ENCODE assay signal across 9 cellular contexts in genomic region chr10:13346280-13346819, GRCh38. TPM values are rescaled to one million over a fixed set of nuclear protein-coding genes. Genes with fewer than 3 reads are reported as not detected.
DNase-seq lines count a peak whose midpoint lies in the region; ATAC-seq and TF ChIP-seq lines count a peak whose summit lies in the region.
"Had no signal": no experiment of that assay in that cellular context is flagged by ENCODE, and none has a peak within 500 bp of the region (broad histone marks: within the 10 kb centered on the region; RNA-seq: fewer than 3 reads in every experiment).

No MANE protein-coding gene starts in this region.

- 10% methylated on average over 17 of the region's 17 CpGs for WGBS in right cardiac atrium

- H3K9me3 ChIP-seq in right cardiac atrium (ENCODE audit: control insufficient read depth, low read length) (no peaks in the 10 kb centered on the region), gastrocnemius medialis (no peaks in the 10 kb centered on the region)
- H3K9me3 ChIP-seq: neutrophil had no signal

- no peaks in the 10 kb centered on the region for H3K36me3 ChIP-seq in gastrocnemius medialis
- H3K36me3 ChIP-seq: neutrophil had no signal

- H3K9me3 Mint-ChIP-seq in activated naive CD4-positive, alpha-beta T cell treated with anti-CD3 and anti-CD28 coated beads for 36 hours: no peaks in the 10 kb centered on the region
- no peaks in the 10 kb centered on the region for H3K9me3 Mint-ChIP-seq in activated CD4-positive, alpha-beta memory T cell treated with anti-CD3 and anti-CD28 coated beads, Interleukin-2, amount 10 ng/mL, durations not matched to agents 7 days and 5 days

- TF ChIP-seq POLR2A in gastrocnemius medialis (IDR thresholded peaks at IDR 0.05): no peak

- intact Hi-C loops in activated naive CD4-positive, alpha-beta T cell treated with anti-CD3 and anti-CD28 coated beads for 36 hours (cut with micrococcal nuclease): loop anchor here (5.0 kb wide), 2 partner anchors 1531 to 1606 kb away; partner anchors contain the start of genes DCLRE1C and SUV39H2
- intact Hi-C loops in right cardiac atrium (cut with DNase I) (no loop called here), gastrocnemius medialis (cut with DNase I; ENCODE audit: low total_unique reads) (loop anchor here (5.0 kb wide), 2 partner anchors 181 to 244 kb away; partner anchors contain the start of genes BEND7 and OPTN)

- POLR2A ChIA-PET in activated CD4-positive, alpha-beta memory T cell treated with anti-CD3 and anti-CD28 coated beads, Interleukin-2, amount 10 ng/mL, durations not matched to agents 7 days and 5 days (lab: Charles Lee): no interaction called here

- H3K4me1 ChIP-seq in right cardiac atrium (ENCODE audit: control insufficient read depth, insufficient read depth, low read length) (no peaks in the 10 kb centered on the region), gastrocnemius medialis (peaks cover 24 to 25% of the 10 kb centered on the region in 2 donors)

- H3K4me3 ChIP-seq in right cardiac atrium (ENCODE audit: low read length): peak overlapping the region; percentile 97
- H3K4me3 ChIP-seq in gastrocnemius medialis: peak overlapping the region; percentile 72 to 88 (median 80)

- H3K27ac ChIP-seq in right cardiac atrium (ENCODE audit: low read length) (no peak overlapping the region), gastrocnemius medialis (peak overlapping the region; percentile 85 to 97 (median 94))
- H3K27ac ChIP-seq: neutrophil had no signal

- in situ Hi-C loops in gastrocnemius medialis (cut with MboI; ENCODE audit: low sequenced_read_pairs in 4 of 4) (no loop called here), GM13976 (cut with MboI; ENCODE audit: low sequenced_read_pairs, unreplicated experiment) (no loop called here)

- H3K4me1 Mint-ChIP-seq in activated naive CD4-positive, alpha-beta T cell treated with anti-CD3 and anti-CD28 coated beads for 36 hours (ENCODE audit: low read depth): peaks cover 49% of the 10 kb centered on the region
- H3K4me1 Mint-ChIP-seq in activated CD4-positive, alpha-beta memory T cell treated with anti-CD3 and anti-CD28 coated beads, Interleukin-2, amount 10 ng/mL, durations not matched to agents 7 days and 5 days: peaks cover 53% of the 10 kb centered on the region

- ATAC-seq in right cardiac atrium (no peak), gastrocnemius medialis (no peak), GM18870 (IDR thresholded peaks at IDR 0.05; ENCODE audit: unreplicated experiment) (no peak)

- peak overlapping the region; percentile 83 for H3K27ac Mint-ChIP-seq in activated naive CD4-positive, alpha-beta T cell treated with anti-CD3 and anti-CD28 coated beads for 36 hours
- peak overlapping the region; percentile 79 for H3K27ac Mint-ChIP-seq in activated CD4-positive, alpha-beta memory T cell treated with anti-CD3 and anti-CD28 coated beads, Interleukin-2, amount 10 ng/mL, durations not matched to agents 7 days and 5 days

- H3K4me3 Mint-ChIP-seq in activated naive CD4-positive, alpha-beta T cell treated with anti-CD3 and anti-CD28 coated beads for 36 hours: peak overlapping the region; percentile 78
- peak overlapping the region; percentile 79 for H3K4me3 Mint-ChIP-seq in activated CD4-positive, alpha-beta memory T cell treated with anti-CD3 and anti-CD28 coated beads, Interleukin-2, amount 10 ng/mL, durations not matched to agents 7 days and 5 days

- no peaks in the 10 kb centered on the region for H3K27me3 Mint-ChIP-seq in activated naive CD4-positive, alpha-beta T cell treated with anti-CD3 and anti-CD28 coated beads for 36 hours (ENCODE audit: low read depth)
- no peaks in the 10 kb centered on the region for H3K27me3 Mint-ChIP-seq in activated CD4-positive, alpha-beta memory T cell treated with anti-CD3 and anti-CD28 coated beads, Interleukin-2, amount 10 ng/mL, durations not matched to agents 7 days and 5 days

- H3K36me3 Mint-ChIP-seq in activated naive CD4-positive, alpha-beta T cell treated with anti-CD3 and anti-CD28 coated beads for 36 hours (ENCODE audit: low read depth): peaks cover 15% of the 10 kb centered on the region
- peaks cover 29% of the 10 kb centered on the region for H3K36me3 Mint-ChIP-seq in activated CD4-positive, alpha-beta memory T cell treated with anti-CD3 and anti-CD28 coated beads, Interleukin-2, amount 10 ng/mL, durations not matched to agents 7 days and 5 days (ENCODE audit: low read depth)

- CTCF ChIA-PET in activated naive CD4-positive, alpha-beta T cell treated with anti-CD3 and anti-CD28 coated beads for 36 hours (lab: Charles Lee): no interaction called here
- CTCF ChIA-PET in activated CD4-positive, alpha-beta memory T cell treated with anti-CD3 and anti-CD28 coated beads, Interleukin-2, amount 10 ng/mL, durations not matched to agents 7 days and 5 days (lab: Charles Lee): no interaction called here

- no peaks in the 10 kb centered on the region for H3K27me3 ChIP-seq in right cardiac atrium (ENCODE audit: control insufficient read depth, insufficient read depth)
- H3K27me3 ChIP-seq in gastrocnemius medialis: no peaks in the 10 kb centered on the region

- no peak for DNase-seq in activated naive CD4-positive, alpha-beta T cell treated with anti-CD3 and anti-CD28 coated beads for 36 hours
- no peak for DNase-seq in activated naive CD4-positive, alpha-beta T cell (lab: John Stamatoyannopoulos, UW)
- no peak for DNase-seq in activated CD4-positive, alpha-beta memory T cell treated with anti-CD3 and anti-CD28 coated beads, Interleukin-2, amount 10 ng/mL, durations not matched to agents 7 days and 5 days
- DNase-seq in right cardiac atrium (no peak), gastrocnemius medialis (no peak), NCI-H2107 (lab: John Stamatoyannopoulos, UW) (no peak), GM13976 (ENCODE audit: low spot score) (no peak)

- TF ChIP-seq CTCF in gastrocnemius medialis (IDR thresholded peaks at IDR 0.05 in 4 of 5, conservative IDR thresholded peaks at IDR 0.05 in 1 of 5): no peak
- no peak for TF ChIP-seq CTCF in GM13976 (IDR thresholded peaks at IDR 0.05; ENCODE audit: borderline replicate concordance, control extremely low read depth, extremely low read depth, insufficient read depth, missing control alignments)

RNA-seq across cellular contexts. Expression of gene SEPHS1, which starts 1.7 kb away (rescaled TPM):
- total RNA-seq in activated naive CD4-positive, alpha-beta T cell treated with anti-CD3 and anti-CD28 coated beads for 36 hours: 10 to 100 TPM; 75.6 to 79.6 TPM
- total RNA-seq in activated CD4-positive, alpha-beta memory T cell treated with anti-CD3 and anti-CD28 coated beads, Interleukin-2, amount 10 ng/mL, durations not matched to agents 7 days and 5 days: 10 to 100 TPM; 50.9 to 53.6 TPM
- total RNA-seq in right cardiac atrium: 10 to 100 TPM; 31.8 to 38.3 (median 36.3) TPM
- polyA plus RNA-seq in right cardiac atrium: 24.2 TPM
- 10 to 100 TPM; 22.4 to 29.7 (median 27.9) TPM for total RNA-seq in gastrocnemius medialis

RNA-seq across cellular contexts. Expression of gene PHYH, which starts 46.5 kb away (rescaled TPM):
- 10 to 100 TPM; 13.3 to 14.2 TPM for total RNA-seq in activated naive CD4-positive, alpha-beta T cell treated with anti-CD3 and anti-CD28 coated beads for 36 hours
- total RNA-seq in activated CD4-positive, alpha-beta memory T cell treated with anti-CD3 and anti-CD28 coated beads, Interleukin-2, amount 10 ng/mL, durations not matched to agents 7 days and 5 days: 10 to 100 TPM; 10.9 to 11.2 TPM
- total RNA-seq in right cardiac atrium (10 to 100 TPM; 70.7 to 94.9 (median 88.9) TPM), gastrocnemius medialis (100 to 1,000 TPM; 107 to 147 (median 143) TPM)
- 138 TPM for polyA plus RNA-seq in right cardiac atrium

Comparison
In these comparisons a context has a peak if more than half of its experiments do, and no peak if none do; other contexts are left out.
1. RNA of gene PHYH, which starts 46.5 kb away (total RNA-seq): 107 to 147 TPM in gastrocnemius medialis and 70.7 to 94.9 TPM in right cardiac atrium; 13.3 to 14.2 TPM in activated naive CD4-positive, alpha-beta T cell treated with anti-CD3 and anti-CD28 coated beads for 36 hours and 10.9 to 11.2 TPM in activated CD4-positive, alpha-beta memory T cell treated with anti-CD3 and anti-CD28 coated beads, Interleukin-2, amount 10 ng/mL, durations not matched to agents 7 days and 5 days; every median in the first group is over 4 times any median in the second.
2. intact Hi-C loops: an anchor here in activated naive CD4-positive, alpha-beta T cell treated with anti-CD3 and anti-CD28 coated beads for 36 hours (5.0 kb wide) and gastrocnemius medialis (5.0 kb wide); none called in right cardiac atrium.